8 cellular contexts compared by ENCODE assay signal in genomic region chr14:92105845-92106094, GRCh38. TPM values are rescaled to one million over a fixed set of nuclear protein-coding genes. Genes with fewer than 3 reads are reported as not detected.
DNase-seq lines count a peak whose midpoint lies in the region; ATAC-seq and TF ChIP-seq lines count a peak whose summit lies in the region.

No MANE protein-coding gene starts in this region.

- no TSS peak for BruUV-seq in OCI-LY7 (replicated peaks; lab: Mats Ljungman, UMichigan)

- H3K27me3 ChIP-seq in liver (ENCODE audit: control insufficient read depth in 4 of 4, insufficient read depth in 4 of 4, low read length in 3 of 4) (no peaks in the 10 kb centered on the region), thymus (ENCODE audit: control insufficient read depth, insufficient read depth) (no peaks in the 10 kb centered on the region)

- POLR2A ChIA-PET in OCI-LY7 (lab: Charles Lee) = interaction anchor here (1.9 to 3.1 kb wide), 3 partner anchors 14 to 66 kb away, joined by 10 to 22 read pairs (median 15); partner anchors contain the start of genes CPSF2, NDUFB1 and TRIP11

- H4K20me1 ChIP-seq in OCI-LY7 (ENCODE audit: insufficient read depth, low read length) = no peaks in the 10 kb centered on the region

- no peaks in the 10 kb centered on the region for H3K9me2 ChIP-seq in OCI-LY7 (ENCODE audit: insufficient read depth, low read length)

- TF ChIP-seq CTCF in OCI-LY7 (conservative IDR thresholded peaks at IDR 0.05; ENCODE audit: low read length) = no peak
- no peak for TF ChIP-seq CTCF in chondrocyte (IDR thresholded peaks at IDR 0.05)
- no peak for TF ChIP-seq CTCF in liver (IDR thresholded peaks at IDR 0.05; ENCODE audit: low read depth, low read length, missing input control)

- intact Hi-C loops in OCI-LY7 (cut with micrococcal nuclease; ENCODE audit: unreplicated experiment) = loop anchor here (1.0 to 2.0 kb wide), 2 partner anchors 16 to 65 kb away; partner anchors contain the start of genes CPSF2, NDUFB1 and TRIP11

- CTCF ChIA-PET in OCI-LY7 (lab: Charles Lee; ENCODE audit: unreplicated experiment) = interaction anchor here (1.0 kb wide), 1 partner anchor 11 kb away, joined by 3 read pairs; no protein-coding TSS in a partner anchor

- H3K4me1 ChIP-seq in OCI-LY7 (ENCODE audit: insufficient read depth, low read length, poor library complexity, severe bottlenecking) (peaks cover 36% of the 10 kb centered on the region), liver (ENCODE audit: control insufficient read depth in 4 of 4, insufficient read depth in 4 of 4, low read length in 3 of 4) (peaks cover 0 to 13% (median 5%) of the 10 kb centered on the region in 4 donors), thymus (ENCODE audit: control insufficient read depth, insufficient read depth, low read length) (peaks cover 16% of the 10 kb centered on the region)

- H3K36me3 ChIP-seq in OCI-LY7 (ENCODE audit: insufficient read depth, low read length) = no peaks in the 10 kb centered on the region
- no peaks in the 10 kb centered on the region for H3K36me3 ChIP-seq in liver (ENCODE audit: control insufficient read depth in 4 of 4, insufficient read depth in 3 of 4, low read depth in 1 of 4, low read length in 3 of 4)
- H3K36me3 ChIP-seq in thymus (ENCODE audit: control insufficient read depth, insufficient read depth) = no peaks in the 10 kb centered on the region

- peak overlapping the region; percentile 74; the same call in 1 of the 2 replicates for H2AFZ ChIP-seq in OCI-LY7 (ENCODE audit: low read length)

- peak; percentile 21 for ATAC-seq in HG02870 (IDR thresholded peaks at IDR 0.05; ENCODE audit: unreplicated experiment)

- no peak for TF ChIP-seq RAD21 in liver (IDR thresholded peaks at IDR 0.05)

- H3K4me2 ChIP-seq in OCI-LY7 (ENCODE audit: low read length) = peak overlapping the region; percentile 82

- DNase-seq in stimulated activated CD4-positive, alpha-beta T cell treated with anti-CD3 and anti-CD28 coated beads, Interleukin-4, amount 100 ng/mL, for 24 hours = peak; percentile 24
- no peak for DNase-seq in stimulated activated CD4-positive, alpha-beta T cell treated with anti-CD3 and anti-CD28 coated beads, Interleukin-4, amount 100 ng/mL, for 1 hour
- DNase-seq in OCI-LY7 (ENCODE audit: low spot score) (peak; percentile 43), chondrocyte (ENCODE audit: low spot score) (no peak), putamen (ENCODE audit: low spot score) (no peak)

- no peaks in the 10 kb centered on the region for H3K36me3 Mint-ChIP-seq in chondrocyte (ENCODE audit: low read depth)

- peaks cover 45% of the 10 kb centered on the region for H3K79me2 ChIP-seq in OCI-LY7 (ENCODE audit: insufficient read depth, low read depth, low read length)

- 0% methylated on average over 12 of the region's 12 CpGs for WGBS in liver
- WGBS in thymus = under 1% methylated on average over 12 of the region's 12 CpGs

- H3K27ac Mint-ChIP-seq in chondrocyte (ENCODE audit: unreplicated experiment) = peak overlapping the region; percentile 99

- H3K9me3 ChIP-seq in OCI-LY7 (ENCODE audit: low read length) (no peaks in the 10 kb centered on the region), liver (ENCODE audit: control insufficient read depth in 4 of 4, low read length in 3 of 4) (no peaks in the 10 kb centered on the region), thymus (ENCODE audit: control insufficient read depth) (no peaks in the 10 kb centered on the region)

- H3K9ac ChIP-seq in liver (ENCODE audit: low read depth in 1 of 2, low read length in 2 of 2) = peak overlapping the region; percentile 70 to 94

- H3K27ac ChIP-seq in OCI-LY7 (ENCODE audit: low read depth, low read length, poor library complexity, severe bottlenecking) (peak overlapping the region; percentile 40), liver (ENCODE audit: low read depth in 1 of 2, low read length in 2 of 2) (peak overlapping the region; percentile 83 to 93), thymus (ENCODE audit: low read depth) (peak overlapping the region; percentile 98)

- peaks cover 24% of the 10 kb centered on the region for H3K4me1 Mint-ChIP-seq in chondrocyte (ENCODE audit: low read depth)

- no peaks in the 10 kb centered on the region for H3K27me3 Mint-ChIP-seq in chondrocyte (ENCODE audit: low read depth)

- H3K4me3 Mint-ChIP-seq in chondrocyte (ENCODE audit: unreplicated experiment) = peak overlapping the region; percentile 97

- H3K4me3 ChIP-seq in OCI-LY7 (ENCODE audit: low read depth, low read length, poor library complexity, severe bottlenecking) (peak overlapping the region; percentile 75), liver (ENCODE audit: low read depth in 1 of 3, low read length in 3 of 3) (peak overlapping the region; percentile 89 to 94 (median 92)), thymus (ENCODE audit: low read length) (peak overlapping the region; percentile 93)

- no peaks in the 10 kb centered on the region for H3K9me3 Mint-ChIP-seq in chondrocyte (ENCODE audit: low read depth)

TF ChIP-seq in liver, 16 proteins besides CTCF, POLR2A, EP300 and RAD21:
- TF ChIP-seq FOXA1 (IDR thresholded peaks at IDR 0.05) (no peak), RXRA (IDR thresholded peaks at IDR 0.05) (peak in 1 of 2 donors; percentile 3), ZBTB33 (IDR thresholded peaks at IDR 0.05) (no peak), GABPA (IDR thresholded peaks at IDR 0.05 in 1 of 2, conservative IDR thresholded peaks at IDR 0.05 in 1 of 2) (no peak), YY1 (IDR thresholded peaks at IDR 0.05) (peak; percentile 10), NR2F2 (IDR thresholded peaks at IDR 0.05) (peak; percentile 59), TAF1 (conservative IDR thresholded peaks at IDR 0.05) (no peak), EGR1 (IDR thresholded peaks at IDR 0.05; ENCODE audit: low read depth in 2 of 2) (no peak), MAX (IDR thresholded peaks at IDR 0.05) (no peak)

RNA-seq across cellular contexts. Expression of gene ATXN3, which starts 0.6 kb away (rescaled TPM):
- 21.3 and 40.1 TPM in 2 replicates for total RNA-seq in OCI-LY7 (2014; rRNA removed; shearing (Covaris generic))
- total RNA-seq in OCI-LY7 (2022) (24.6 and 31.7 TPM in 2 replicates), chondrocyte (20.0 to 26.5 TPM (median 20.4 TPM) in 3 replicates), liver (10 to 100 TPM; 12.9 to 17.7 TPM)
- polyA plus RNA-seq in liver (1 to 10 TPM; 3.6 to 5.3 TPM), thymus (32.3 TPM)

RNA-seq across cellular contexts. Expression of gene NDUFB1, which starts 15.7 kb away (rescaled TPM):
- 230 and 320 TPM in 2 replicates for total RNA-seq in OCI-LY7 (2014; rRNA removed; shearing (Covaris generic))
- total RNA-seq in OCI-LY7 (2022) (122 and 129 TPM in 2 replicates), chondrocyte (77.3 to 117 TPM (median 90.4 TPM) in 3 replicates), liver (100 to 1,000 TPM; 136 to 197 TPM)
- polyA plus RNA-seq in liver (100 to 1,000 TPM; 283 to 436 TPM), thymus (686 TPM)

RNA-seq across cellular contexts. Expression of gene CPSF2, which starts 16.0 kb away (rescaled TPM):
- 40.0 and 46.8 TPM in 2 replicates for total RNA-seq in OCI-LY7 (2014; rRNA removed; shearing (Covaris generic))
- 85.1 and 91.9 TPM in 2 replicates for total RNA-seq in OCI-LY7 (2022)
- 58.0 to 83.0 TPM (median 65.0 TPM) in 3 replicates for total RNA-seq in chondrocyte
- 10 to 100 TPM; 18.4 to 19.4 TPM for total RNA-seq in liver
- polyA plus RNA-seq in liver = 1 to 10 TPM; 9.6 to 9.9 TPM
- 12.3 TPM for polyA plus RNA-seq in thymus

Comparison
In these comparisons a context has a peak if more than half of its experiments do, and no peak if none do; other contexts are left out.
1. DNase-seq: peak in stimulated activated CD4-positive, alpha-beta T cell treated with anti-CD3 and anti-CD28 coated beads, Interleukin-4, amount 100 ng/mL, for 24 hours (single experiment) and OCI-LY7 (single experiment); none in stimulated activated CD4-positive, alpha-beta T cell treated with anti-CD3 and anti-CD28 coated beads, Interleukin-4, amount 100 ng/mL, for 1 hour (single experiment), chondrocyte (single experiment) and putamen (single experiment).
2. H3K27ac ChIP-seq: peak in every context shown above with its lines; median percentile 98 in thymus; 88 in liver; 40 in OCI-LY7.
3. Peak in every context shown above with its lines, with median percentiles within 50 percentile points of each other: H3K4me3 ChIP-seq.